Comparison of ENCODE assay signal across 22 cellular contexts in genomic region chr17:78824240-78824639, GRCh38. TPM values are rescaled to one million over a fixed set of nuclear protein-coding genes. Genes with fewer than 3 reads are reported as not detected.
DNase-seq lines count a peak whose midpoint lies in the region; ATAC-seq and TF ChIP-seq lines count a peak whose summit lies in the region.
"Had no signal": no experiment of that assay in that cellular context is flagged by ENCODE, and none has a peak within 500 bp of the region (broad histone marks: within the 10 kb centered on the region; RNA-seq: fewer than 3 reads in every experiment).

No MANE protein-coding gene starts in this region.

- peaks cover 79% of the 10 kb centered on the region for H3K36me3 Mint-ChIP-seq in activated naive CD4-positive, alpha-beta T cell treated with anti-CD3 and anti-CD28 coated beads, Interleukin-2, amount 10 ng/mL, durations not matched to agents 7 days and 5 days
- H3K36me3 Mint-ChIP-seq in H9 (ENCODE audit: insufficient read depth in 1 of 3, low read depth in 3 of 3) = peaks cover 63 to 98% (median 93%) of the 10 kb centered on the region in 3 experiments; a peak in 6 of 7 replicates
- peaks cover 25 to 41% of the 10 kb centered on the region in 2 donors for H3K36me3 Mint-ChIP-seq in activated naive CD4-positive, alpha-beta T cell treated with anti-CD3 and anti-CD28 coated beads, Interleukin-2, amount 50 U/mL, for 72 hours

- no peaks in the 10 kb centered on the region for H4K20me1 ChIP-seq in H9 (ENCODE audit: control insufficient read depth, insufficient read depth, insufficient read length)

- peak overlapping the region; percentile 31 for H3K27ac Mint-ChIP-seq in activated naive CD4-positive, alpha-beta T cell treated with anti-CD3 and anti-CD28 coated beads, Interleukin-2, amount 10 ng/mL, durations not matched to agents 7 days and 5 days
- H3K27ac Mint-ChIP-seq in H9 = peak overlapping the region in 2 of 3 experiments; percentile 25 to 37; a peak in 3 of 7 replicates
- H3K27ac Mint-ChIP-seq in activated naive CD4-positive, alpha-beta T cell treated with anti-CD3 and anti-CD28 coated beads, Interleukin-2, amount 50 U/mL, for 72 hours = peak overlapping the region; percentile 28 to 80
- H3K27ac Mint-ChIP-seq in stimulated activated naive CD8-positive, alpha-beta T cell treated with anti-CD3 and anti-CD28 coated beads, Interleukin-15, amount 100 ng/mL, for 72 hours = peak overlapping the region; percentile 5 to 52

- no peak overlapping the region for H3K23ac ChIP-seq in H9 (ENCODE audit: insufficient read length, low read depth, low read length)

- H3K27ac ChIP-seq in H9 (ENCODE audit: insufficient read length, low read depth, low read length) = no peak overlapping the region
- H3K27ac ChIP-seq: adrenal gland, BLaER1 had no signal

- H3K23me2 ChIP-seq in H9 (ENCODE audit: insufficient read length, low read depth, low read length, poor library complexity, severe bottlenecking) = no peaks in the 10 kb centered on the region

- H3K4me3 Mint-ChIP-seq in activated naive CD4-positive, alpha-beta T cell treated with anti-CD3 and anti-CD28 coated beads, Interleukin-2, amount 10 ng/mL, durations not matched to agents 7 days and 5 days = no peak overlapping the region
- no peak overlapping the region for H3K4me3 Mint-ChIP-seq in H9
- H3K4me3 Mint-ChIP-seq in stimulated activated naive CD8-positive, alpha-beta T cell treated with anti-CD3 and anti-CD28 coated beads, Interleukin-15, amount 100 ng/mL, for 72 hours = no peak overlapping the region
- H3K4me3 Mint-ChIP-seq: activated T-cell treated with anti-CD3 and anti-CD28 coated beads, Interleukin-2, amount 50 U/mL, for 4 hours had no signal

- no CpG with 5 or more reads among the region's 7 CpGs for whole genome bisulfite sequencing in H9 (ENCODE audit: extremely low coverage, insufficient read length, low lambda C conversion rate)

- no peak overlapping the region for H3K4me2 ChIP-seq in H9 (ENCODE audit: insufficient read depth, insufficient read length, low read length)
- H3K4me2 ChIP-seq: BLaER1 had no signal

- H4K8ac ChIP-seq in H9 (replicated peaks; ENCODE audit: insufficient read length, low read depth, low read length) = no peak overlapping the region

- H3K9me3 ChIP-seq in H9 (ENCODE audit: control insufficient read depth, low read depth, low read length) = no peaks in the 10 kb centered on the region
- H3K9me3 ChIP-seq: adrenal gland, BLaER1 had no signal

- H2BK15ac ChIP-seq in H9 (ENCODE audit: low read depth, low read length) = no peak overlapping the region

- H3K4me1 ChIP-seq in H9 (ENCODE audit: insufficient read depth, low read length) = no peaks in the 10 kb centered on the region
- H3K4me1 ChIP-seq: adrenal gland had no signal

- no peak overlapping the region for H3K14ac ChIP-seq in H9 (ENCODE audit: insufficient read depth, low read length)

- H3T11ph ChIP-seq in H9 (ENCODE audit: low read length) = no peak overlapping the region

- H3K27me3 Mint-ChIP-seq in activated naive CD4-positive, alpha-beta T cell treated with anti-CD3 and anti-CD28 coated beads, Interleukin-2, amount 10 ng/mL, durations not matched to agents 7 days and 5 days = no peaks in the 10 kb centered on the region
- no peaks in the 10 kb centered on the region for H3K27me3 Mint-ChIP-seq in H9 (ENCODE audit: low read depth)
- H3K27me3 Mint-ChIP-seq in stimulated activated naive CD8-positive, alpha-beta T cell treated with anti-CD3 and anti-CD28 coated beads, Interleukin-15, amount 100 ng/mL, for 72 hours = no peaks in the 10 kb centered on the region

- ATAC-seq in activated naive CD4-positive, alpha-beta T cell treated with anti-CD3 and anti-CD28 coated beads, Interleukin-2, amount 50 U/mL, for 72 hours = no peak
- ATAC-seq in stimulated activated naive CD8-positive, alpha-beta T cell treated with anti-CD3 and anti-CD28 coated beads, Interleukin-15, amount 100 ng/mL, for 72 hours = no peak
- ATAC-seq in GM18870 (IDR thresholded peaks at IDR 0.05; ENCODE audit: unreplicated experiment) = no peak
- ATAC-seq: activated T-cell treated with anti-CD3 and anti-CD28 coated beads, Interleukin-2, amount 50 U/mL, for 4 hours; esophagus mucosa; left cardiac atrium had no signal

- no peak overlapping the region for H4K91ac ChIP-seq in H9 (ENCODE audit: insufficient read length, low read depth, low read length)

- H3K56ac ChIP-seq in H9 (ENCODE audit: insufficient read length, low read depth, low read length) = no peak overlapping the region

- CTCF ChIA-PET in activated naive CD4-positive, alpha-beta T cell treated with anti-CD3 and anti-CD28 coated beads, Interleukin-2, amount 10 ng/mL, durations not matched to agents 7 days and 5 days (lab: Charles Lee) = no interaction called here

- no peaks in the 10 kb centered on the region for H3K27me3 ChIP-seq in H9 (ENCODE audit: insufficient read depth, low read length)
- H3K27me3 ChIP-seq: adrenal gland, BLaER1, brain microvascular endothelial cell had no signal

- H2AK5ac ChIP-seq in H9 (ENCODE audit: insufficient read length, low read length) = no peak overlapping the region

- H2BK12ac ChIP-seq in H9 (ENCODE audit: insufficient read length, low read depth, low read length) = no peak overlapping the region

- DNase-seq in activated naive CD4-positive, alpha-beta T cell treated with anti-CD3 and anti-CD28 coated beads, Interleukin-2, amount 10 ng/mL, durations not matched to agents 7 days and 5 days = peak; percentile 6
- DNase-seq in activated naive CD4-positive, alpha-beta T cell treated with Interleukin-2 at 50 U/mL for 16 hours = no peak
- DNase-seq in H9 = no peak
- no peak for DNase-seq in activated naive CD4-positive, alpha-beta T cell treated with anti-CD3 and anti-CD28 coated beads, Interleukin-2, amount 50 U/mL, for 72 hours (ENCODE audit: low spot score in 2 of 2)
- DNase-seq in stimulated activated naive CD8-positive, alpha-beta T cell treated with anti-CD3 and anti-CD28 coated beads, Interleukin-15, amount 100 ng/mL, for 72 hours = no peak
- no peak for DNase-seq in middle frontal gyrus (ENCODE audit: extremely low spot score, low spot score)
- DNase-seq: activated CD4-positive, alpha-beta T cell treated with anti-CD3 and anti-CD28 coated beads, Interleukin-2, amount 50 U/mL, for 48 hours; activated T-cell treated with anti-CD3 and anti-CD28 coated beads, Interleukin-2, amount 50 U/mL, for 4 hours; adrenal gland; brain microvascular endothelial cell; effector CD8-positive, alpha-beta T cell; foreskin melanocyte; left cardiac atrium; mesenchymal stem cell; NCI-H1105 treated with DMSO at 0.1 percent for 48 hours; NCI-H2081; NCI-H82; RPMI8226; substantia nigra had no signal

- no peak overlapping the region for H2BK5ac ChIP-seq in H9 (ENCODE audit: insufficient read length, low read length)

- H3K79me1 ChIP-seq in H9 (ENCODE audit: insufficient read depth, low read depth, low read length, poor library complexity, severe bottlenecking) = peaks cover 6% of the 10 kb centered on the region

- no peak for TF ChIP-seq CTCF in H9 (conservative IDR thresholded peaks at IDR 0.05)

- H3K4me1 Mint-ChIP-seq in activated naive CD4-positive, alpha-beta T cell treated with anti-CD3 and anti-CD28 coated beads, Interleukin-2, amount 10 ng/mL, durations not matched to agents 7 days and 5 days = peaks cover 50% of the 10 kb centered on the region
- H3K4me1 Mint-ChIP-seq in H9 = no peaks in the 10 kb centered on the region
- H3K4me1 Mint-ChIP-seq in stimulated activated naive CD8-positive, alpha-beta T cell treated with anti-CD3 and anti-CD28 coated beads, Interleukin-15, amount 100 ng/mL, for 72 hours = peaks cover 60% of the 10 kb centered on the region

- no peak overlapping the region for H2AFZ ChIP-seq in H9 (ENCODE audit: low read length)

- no peak overlapping the region for H2BK120ac ChIP-seq in H9 (ENCODE audit: low read depth, low read length, poor library complexity, severe bottlenecking)

- no peak overlapping the region for H2BK20ac ChIP-seq in H9 (ENCODE audit: low read depth, low read length, poor library complexity, severe bottlenecking)

- no peak overlapping the region for H3K9ac ChIP-seq in H9 (ENCODE audit: extremely low read depth, insufficient read length, low read length)
- H3K9ac ChIP-seq: BLaER1 had no signal

- no peak overlapping the region for H4K5ac ChIP-seq in H9 (ENCODE audit: insufficient read length, low read depth, low read length)

- H3K4ac ChIP-seq in H9 (ENCODE audit: low read depth, low read length) = no peak overlapping the region

- no peak overlapping the region for H3K18ac ChIP-seq in H9 (ENCODE audit: insufficient read length, low read depth, low read length)

- no peaks in the 10 kb centered on the region for H3K9me3 Mint-ChIP-seq in activated naive CD4-positive, alpha-beta T cell treated with anti-CD3 and anti-CD28 coated beads, Interleukin-2, amount 10 ng/mL, durations not matched to agents 7 days and 5 days
- H3K9me3 Mint-ChIP-seq in H9 = no peaks in the 10 kb centered on the region
- H3K9me3 Mint-ChIP-seq in activated naive CD4-positive, alpha-beta T cell treated with anti-CD3 and anti-CD28 coated beads, Interleukin-2, amount 50 U/mL, for 72 hours = no peaks in the 10 kb centered on the region
- H3K9me3 Mint-ChIP-seq in stimulated activated naive CD8-positive, alpha-beta T cell treated with anti-CD3 and anti-CD28 coated beads, Interleukin-15, amount 100 ng/mL, for 72 hours = no peaks in the 10 kb centered on the region
- H3K9me3 Mint-ChIP-seq: activated T-cell treated with anti-CD3 and anti-CD28 coated beads, Interleukin-2, amount 50 U/mL, for 4 hours had no signal

- H3K79me2 ChIP-seq in H9 (ENCODE audit: insufficient read depth, low read length) = peaks cover 3% of the 10 kb centered on the region; the same call in 1 of the 2 replicates

RNA-seq across cellular contexts. Expression of gene USP36, which starts 16.4 kb away (rescaled TPM):
- total RNA-seq in H9 (2021) = 101 and 106 TPM in 2 replicates
- total RNA-seq in activated naive CD4-positive, alpha-beta T cell treated with anti-CD3 and anti-CD28 coated beads, Interleukin-2, amount 50 U/mL, for 72 hours = 10 to 100 TPM; 82.2 to 88.1 TPM

RNA-seq across cellular contexts. Expression of gene CYTH1, which starts 42.2 kb away (rescaled TPM):
- 9.7 and 11.2 TPM in 2 replicates for total RNA-seq in H9 (2021)
- 100 to 1,000 TPM in 1 of 2 donors, 10 to 100 TPM in 1; 82.6 to 148 TPM for total RNA-seq in activated naive CD4-positive, alpha-beta T cell treated with anti-CD3 and anti-CD28 coated beads, Interleukin-2, amount 50 U/mL, for 72 hours
